8 cellular contexts compared by ENCODE assay signal in the genomic region with DNA sequence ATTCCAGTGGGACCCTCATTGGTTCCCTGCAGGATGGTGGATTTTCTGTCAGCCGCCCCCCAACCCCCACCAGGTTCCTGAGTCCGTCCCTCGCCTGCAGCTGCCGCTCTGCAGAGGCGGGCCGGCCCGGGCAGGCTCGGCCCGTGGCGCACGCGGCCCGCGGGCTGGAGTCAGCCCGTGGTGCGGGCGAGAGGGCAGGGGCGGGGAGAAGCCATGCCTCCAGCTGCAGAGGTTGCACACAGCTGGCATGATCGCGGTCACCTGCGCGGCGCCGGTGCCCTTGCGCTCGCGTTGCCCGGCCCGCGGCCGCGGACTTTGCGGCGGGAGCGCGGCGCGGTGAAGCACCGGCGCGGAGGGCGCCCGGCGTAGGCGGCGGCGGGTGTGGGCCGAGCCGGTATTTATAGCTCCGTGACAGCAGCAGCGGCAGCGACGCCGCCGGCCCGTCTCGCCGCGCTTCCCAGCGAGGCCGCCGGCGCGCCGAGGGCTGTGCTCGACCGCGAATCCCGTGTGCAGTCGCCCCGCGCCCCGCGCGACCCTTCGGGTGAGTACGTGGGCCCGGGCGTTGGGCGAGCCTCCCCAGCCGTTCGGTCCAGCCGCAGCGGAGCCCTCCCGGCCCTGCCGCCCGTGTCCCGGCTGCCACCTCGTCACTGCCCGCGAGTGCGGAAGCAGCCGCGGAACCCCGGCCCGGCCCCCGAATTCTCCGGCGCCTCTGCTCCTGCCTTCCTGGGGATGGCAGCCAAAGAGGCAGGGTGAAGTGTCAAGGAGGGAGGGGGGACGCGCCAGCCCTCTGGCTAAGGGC. TPM values are rescaled to one million over a fixed set of nuclear protein-coding genes. Genes with fewer than 3 reads are reported as not detected.
A peak's percentile ranks its signal among the peaks of the same experiment; 100 is the strongest.
DNase-seq lines count a peak whose midpoint lies in the region; ATAC-seq lines count a peak whose summit lies in the region.

A gene (plus strand): TSS at position 426 of the 799 bp plus-strand sequence.

- peak within 1 kb of the TSS; percentile 77 to 87 for H3K9ac ChIP-seq in duodenal mucosa (ENCODE audit: low read depth in 1 of 2, low read length in 2 of 2)

- intact Hi-C loops in activated CD4-positive, alpha-beta memory T cell treated with anti-CD3 and anti-CD28 coated beads for 36 hours (cut with micrococcal nuclease) = loop anchor here (1.0 kb wide), 2 partner anchors 30 to 78 kb away; a partner anchor contains a TSS

- no peaks in the 10 kb centered on the region for H3K27me3 Mint-ChIP-seq in activated CD4-positive, alpha-beta memory T cell treated with anti-CD3 and anti-CD28 coated beads for 36 hours

- no peaks in the 10 kb centered on the region for H3K9me3 ChIP-seq in duodenal mucosa (ENCODE audit: control insufficient read depth in 1 of 2, low read length in 2 of 2)

- H3K4me3 Mint-ChIP-seq in activated CD4-positive, alpha-beta memory T cell treated with anti-CD3 and anti-CD28 coated beads for 36 hours = peak within 1 kb of the TSS; percentile 74

- ATAC-seq in HG02840 (IDR thresholded peaks at IDR 0.05; ENCODE audit: low FRiP score, unreplicated experiment) = peak; percentile 78

- DNase-seq in NCI-H82 (lab: John Stamatoyannopoulos, UW) (peak; percentile 58), NCI-H82 treated with DMSO at 0.1 percent for 48 hours (lab: John Stamatoyannopoulos, UW; ENCODE audit: unreplicated experiment) (no peak), NCI-H2171 (lab: John Stamatoyannopoulos, UW) (peak; percentile 28), lung microvascular endothelial cell (ENCODE audit: low read depth in 2 of 2) (peak; percentile 56 to 68)
- peak; percentile 67 for DNase-seq in activated CD4-positive, alpha-beta memory T cell treated with anti-CD3 and anti-CD28 coated beads for 36 hours
- peak; percentile 30 for DNase-seq in stimulated activated CD8-positive, alpha-beta memory T cell treated with anti-CD3 and anti-CD28 coated beads, Interleukin-12 subunit alpha, Interleukin-12 subunit beta, amount 100 ng/mL, for 1 hour (ENCODE audit: low read depth)

- CTCF ChIA-PET in activated CD4-positive, alpha-beta memory T cell treated with anti-CD3 and anti-CD28 coated beads for 36 hours (lab: Charles Lee) = interaction anchor here (1.1 to 1.8 kb wide), 3 partner anchors 23 to 77 kb away, joined by 5 to 7 read pairs (median 6); a partner anchor contains a TSS

- H3K9me3 Mint-ChIP-seq in activated CD4-positive, alpha-beta memory T cell treated with anti-CD3 and anti-CD28 coated beads for 36 hours = no peaks in the 10 kb centered on the region

- H3K27ac ChIP-seq in duodenal mucosa (ENCODE audit: low read depth, low read length) = peak within 1 kb of the TSS; percentile 94

- H3K27me3 ChIP-seq in duodenal mucosa (ENCODE audit: control insufficient read depth in 1 of 2, insufficient read depth in 2 of 2, low read length in 2 of 2) = no peaks in the 10 kb centered on the region

- no peaks in the 10 kb centered on the region for H3K36me3 ChIP-seq in duodenal mucosa (ENCODE audit: control insufficient read depth in 1 of 2, insufficient read depth in 2 of 2, low read length in 2 of 2)

- POLR2A ChIA-PET in activated CD4-positive, alpha-beta memory T cell treated with anti-CD3 and anti-CD28 coated beads for 36 hours (lab: Charles Lee) = interaction anchor here (0.9 to 2.4 kb wide), 3 partner anchors 22 to 77 kb away, joined by 3 to 17 read pairs (median 14); a partner anchor contains a TSS

- H3K27ac Mint-ChIP-seq in activated CD4-positive, alpha-beta memory T cell treated with anti-CD3 and anti-CD28 coated beads for 36 hours = peak within 1 kb of the TSS; percentile 66

- peaks cover 44% of the 10 kb centered on the region for H3K4me1 Mint-ChIP-seq in activated CD4-positive, alpha-beta memory T cell treated with anti-CD3 and anti-CD28 coated beads for 36 hours (ENCODE audit: low read depth)

- peak within 1 kb of the TSS; percentile 72 to 84 for H3K4me3 ChIP-seq in duodenal mucosa (ENCODE audit: low read depth in 1 of 2, low read length in 2 of 2)

- H3K36me3 Mint-ChIP-seq in activated CD4-positive, alpha-beta memory T cell treated with anti-CD3 and anti-CD28 coated beads for 36 hours = no peaks in the 10 kb centered on the region

- peaks cover 10 to 26% of the 10 kb centered on the region in 2 donors for H3K4me1 ChIP-seq in duodenal mucosa (ENCODE audit: control insufficient read depth in 1 of 2, insufficient read depth in 2 of 2, low read length in 2 of 2)

RNA-seq across cellular contexts. Expression of the gene that starts here (rescaled TPM):
- total RNA-seq in activated CD4-positive, alpha-beta memory T cell treated with anti-CD3 and anti-CD28 coated beads for 36 hours = 1 to 10 TPM; 1.7 TPM
- 3.7 and 4.8 TPM in 2 replicates for total RNA-seq in lung microvascular endothelial cell
